ENCODE assay signal across 24 cellular contexts in genomic region chr1:119483441-119484200, GRCh38. TPM values are rescaled to one million over a fixed set of nuclear protein-coding genes. Genes with fewer than 3 reads are reported as not detected.
"Had no signal": no experiment of that assay in that cellular context is flagged by ENCODE, and none has a peak within 500 bp of the region (broad histone marks: within the 10 kb centered on the region; RNA-seq: fewer than 3 reads in every experiment).

No MANE protein-coding gene starts in this region.

- H3K36me3 ChIP-seq: sigmoid colon, spleen had no signal

- H3K27me3 Mint-ChIP-seq: activated naive CD8-positive, alpha-beta T cell had no signal

- H3K36me3 Mint-ChIP-seq: activated naive CD8-positive, alpha-beta T cell had no signal

- H3K4me3 Mint-ChIP-seq: activated naive CD8-positive, alpha-beta T cell; activated T-cell treated with anti-CD3 and anti-CD28 coated beads, Interleukin-2, amount 50 U/mL, for 4 hours; dendritic cell treated with granulocyte-macrophage colony-stimulating factor and Interleukin-4, amounts not matched to agents 40 ng/mL and 50 ng/mL, for 4 days; neural crest cell had no signal

- H3K9me3 Mint-ChIP-seq: activated T-cell treated with anti-CD3 and anti-CD28 coated beads, Interleukin-2, amount 50 U/mL, for 4 hours; activated T-helper 2 cell treated with anti-CD3 and anti-CD28 coated beads, Interferon-gamma antibody, Interleukin-2, Interleukin-4, amounts not matched to agents 10 μg/mL and 5 μg/mL and 100 μg/mL, durations not matched to agents 14 hours and 24 hours and 36 hours; dendritic cell treated with granulocyte-macrophage colony-stimulating factor and Interleukin-4, amounts not matched to agents 40 ng/mL and 50 ng/mL, for 4 days; neural crest cell had no signal

- DNase-seq: activated CD8-positive, alpha-beta memory T cell treated with anti-CD3 and anti-CD28 coated beads for 24 hours; activated CD8-positive, alpha-beta memory T cell treated with anti-CD3 and anti-CD28 coated beads, Interleukin-2, amount 50 U/mL, for 4 hours; activated naive CD4-positive, alpha-beta T cell; activated T-cell treated with anti-CD3 and anti-CD28 coated beads, Interleukin-2, amount 50 U/mL, for 4 hours; amniotic stem cell; effector CD8-positive, alpha-beta T cell; foreskin melanocyte; left ventricle myocardium superior; mammary epithelial cell; occipital lobe; posterior cingulate gyrus; sigmoid colon; spleen; stimulated activated CD4-positive, alpha-beta T cell treated with anti-CD3 and anti-CD28 coated beads, Interleukin-4, amount 100 ng/mL, for 24 hours; stimulated activated naive CD8-positive, alpha-beta T cell treated with anti-CD3 and anti-CD28 coated beads, Interleukin-15, Interleukin-2, amounts not matched to agents 100 U/mL and 50 U/mL, for 24 hours; T-helper 9 cell had no signal

- H3K27ac Mint-ChIP-seq: activated naive CD8-positive, alpha-beta T cell; activated T-helper 2 cell treated with anti-CD3 and anti-CD28 coated beads, Interferon-gamma antibody, Interleukin-2, Interleukin-4, amounts not matched to agents 10 μg/mL and 5 μg/mL and 100 μg/mL, durations not matched to agents 14 hours and 24 hours and 36 hours; dendritic cell treated with granulocyte-macrophage colony-stimulating factor and Interleukin-4, amounts not matched to agents 40 ng/mL and 50 ng/mL, for 4 days had no signal

- H3K9me3 ChIP-seq: sigmoid colon, spleen had no signal

- H3K27me3 ChIP-seq: sigmoid colon, spleen had no signal

- ATAC-seq: activated T-cell treated with anti-CD3 and anti-CD28 coated beads, Interleukin-2, amount 50 U/mL, for 4 hours; left ventricle myocardium superior; stimulated activated naive CD8-positive, alpha-beta T cell treated with anti-CD3 and anti-CD28 coated beads, Interleukin-15, Interleukin-2, amounts not matched to agents 100 U/mL and 50 U/mL, for 24 hours had no signal

- H3K4me3 ChIP-seq: sigmoid colon, spleen had no signal

- H3K4me1 ChIP-seq: sigmoid colon, spleen had no signal

RNA-seq across cellular contexts. Expression of gene HSD3B1, which starts 23.4 kb away (rescaled TPM):
- total RNA-seq: activated T-cell treated with anti-CD3 and anti-CD28 coated beads, Interleukin-2, amount 50 U/mL, for 4 hours; activated T-helper 2 cell treated with anti-CD3 and anti-CD28 coated beads, Interferon-gamma antibody, Interleukin-2, Interleukin-4, amounts not matched to agents 10 μg/mL and 5 μg/mL and 100 μg/mL, durations not matched to agents 14 hours and 24 hours and 36 hours; left ventricle myocardium superior; mononuclear cell; myocyte; neural crest cell; occipital lobe; renal cortical epithelial cell; sigmoid colon; spleen; T-helper 1 cell treated with Interleukin-12 subunit alpha and Interleukin-12 subunit beta and Interleukin-4 antibody, amounts not matched to agents 30 ng/mL and 1 ng/mL, for 36 hours had no signal
